ENCODE assay signal across 1 cellular context in the genomic region with DNA sequence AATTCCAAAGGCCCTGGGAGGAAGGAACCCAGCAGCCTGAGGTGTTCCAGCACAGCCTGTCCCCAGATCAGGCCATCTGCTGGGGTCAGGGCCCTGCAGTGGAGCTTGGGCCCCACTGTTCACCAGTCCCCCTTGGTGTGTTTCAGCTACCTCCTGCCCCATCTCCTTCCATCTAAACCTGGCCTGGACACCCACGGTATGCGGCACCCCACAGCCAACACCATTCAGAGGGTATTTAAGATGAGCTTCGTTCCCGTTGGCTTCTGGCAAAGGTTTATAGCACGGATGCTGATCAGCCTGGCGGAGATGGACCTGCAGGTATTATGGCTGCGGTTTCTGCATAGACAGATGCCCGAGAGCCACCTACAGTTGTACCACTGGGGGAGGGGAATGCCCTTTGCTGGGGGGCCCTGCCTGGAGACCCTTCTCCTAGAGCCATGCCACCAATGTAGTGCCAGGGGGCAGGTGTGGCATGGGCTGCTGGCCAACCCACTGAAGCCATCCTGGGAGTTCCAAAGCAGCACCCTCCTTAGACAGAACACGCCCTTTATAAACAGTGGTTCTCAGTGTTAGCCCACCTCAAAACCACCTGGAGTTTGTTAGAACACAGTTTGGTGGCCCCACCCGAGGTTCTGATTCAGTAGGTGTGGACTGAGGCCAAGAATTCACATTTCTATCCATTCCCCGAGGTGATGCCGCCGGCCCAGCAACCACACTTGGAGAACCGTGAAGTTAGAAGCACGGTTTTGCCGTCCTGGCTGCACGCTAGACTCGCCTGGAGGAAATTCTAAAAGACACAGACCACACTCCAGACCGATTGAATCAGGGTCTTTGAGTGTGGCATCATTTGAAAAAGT.
TF ChIP-seq lines count a peak whose summit lies in the region.

No MANE protein-coding gene starts in this region.

TF ChIP-seq in HepG2, 621 proteins besides CTCF, POLR2A, EP300 and RAD21 (continued from another document):
- TF ChIP-seq, protein P1, sequence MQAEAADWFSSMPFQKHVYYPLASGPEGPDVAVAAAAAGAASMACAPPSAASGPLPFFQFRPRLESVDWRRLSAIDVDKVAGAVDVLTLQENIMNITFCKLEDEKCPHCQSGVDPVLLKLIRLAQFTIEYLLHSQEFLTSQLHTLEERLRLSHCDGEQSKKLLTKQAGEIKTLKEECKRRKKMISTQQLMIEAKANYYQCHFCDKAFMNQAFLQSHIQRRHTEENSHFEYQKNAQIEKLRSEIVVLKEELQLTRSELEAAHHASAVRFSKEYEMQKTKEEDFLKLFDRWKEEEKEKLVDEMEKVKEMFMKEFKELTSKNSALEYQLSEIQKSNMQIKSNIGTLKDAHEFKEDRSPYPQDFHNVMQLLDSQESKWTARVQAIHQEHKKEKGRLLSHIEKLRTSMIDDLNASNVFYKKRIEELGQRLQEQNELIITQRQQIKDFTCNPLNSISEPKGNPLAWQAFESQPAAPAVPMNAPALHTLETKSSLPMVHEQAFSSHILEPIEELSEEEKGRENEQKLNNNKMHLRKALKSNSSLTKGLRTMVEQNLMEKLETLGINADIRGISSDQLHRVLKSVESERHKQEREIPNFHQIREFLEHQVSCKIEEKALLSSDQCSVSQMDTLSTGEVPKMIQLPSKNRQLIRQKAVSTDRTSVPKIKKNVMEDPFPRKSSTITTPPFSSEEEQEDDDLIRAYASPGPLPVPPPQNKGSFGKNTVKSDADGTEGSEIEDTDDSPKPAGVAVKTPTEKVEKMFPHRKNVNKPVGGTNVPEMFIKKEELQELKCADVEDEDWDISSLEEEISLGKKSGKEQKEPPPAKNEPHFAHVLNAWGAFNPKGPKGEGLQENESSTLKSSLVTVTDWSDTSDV (CRISPR knock-in tag; IDR thresholded peaks at IDR 0.05) = no peak
- TF ChIP-seq, protein P2, sequence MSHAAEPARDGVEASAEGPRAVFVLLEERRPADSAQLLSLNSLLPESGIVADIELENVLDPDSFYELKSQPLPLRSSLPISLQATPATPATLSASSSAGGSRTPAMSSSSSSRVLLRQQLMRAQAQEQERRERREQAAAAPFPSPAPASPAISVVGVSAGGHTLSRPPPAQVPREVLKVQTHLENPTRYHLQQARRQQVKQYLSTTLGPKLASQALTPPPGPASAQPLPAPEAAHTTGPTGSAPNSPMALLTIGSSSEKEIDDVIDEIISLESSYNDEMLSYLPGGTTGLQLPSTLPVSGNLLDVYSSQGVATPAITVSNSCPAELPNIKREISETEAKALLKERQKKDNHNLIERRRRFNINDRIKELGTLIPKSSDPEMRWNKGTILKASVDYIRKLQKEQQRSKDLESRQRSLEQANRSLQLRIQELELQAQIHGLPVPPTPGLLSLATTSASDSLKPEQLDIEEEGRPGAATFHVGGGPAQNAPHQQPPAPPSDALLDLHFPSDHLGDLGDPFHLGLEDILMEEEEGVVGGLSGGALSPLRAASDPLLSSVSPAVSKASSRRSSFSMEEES (CRISPR knock-in tag; IDR thresholded peaks at IDR 0.05) = no peak
- TF ChIP-seq EZH2 (conservative IDR thresholded peaks at IDR 0.05; ENCODE audit: low read depth, low read length) (no peak), ZNF12 (CRISPR knock-in tag; IDR thresholded peaks at IDR 0.05) (no peak), REL (CRISPR knock-in tag; conservative IDR thresholded peaks at IDR 0.05) (no peak), RXRA (CRISPR knock-in tag; IDR thresholded peaks at IDR 0.05) (no peak)
- TF ChIP-seq, protein P3, sequence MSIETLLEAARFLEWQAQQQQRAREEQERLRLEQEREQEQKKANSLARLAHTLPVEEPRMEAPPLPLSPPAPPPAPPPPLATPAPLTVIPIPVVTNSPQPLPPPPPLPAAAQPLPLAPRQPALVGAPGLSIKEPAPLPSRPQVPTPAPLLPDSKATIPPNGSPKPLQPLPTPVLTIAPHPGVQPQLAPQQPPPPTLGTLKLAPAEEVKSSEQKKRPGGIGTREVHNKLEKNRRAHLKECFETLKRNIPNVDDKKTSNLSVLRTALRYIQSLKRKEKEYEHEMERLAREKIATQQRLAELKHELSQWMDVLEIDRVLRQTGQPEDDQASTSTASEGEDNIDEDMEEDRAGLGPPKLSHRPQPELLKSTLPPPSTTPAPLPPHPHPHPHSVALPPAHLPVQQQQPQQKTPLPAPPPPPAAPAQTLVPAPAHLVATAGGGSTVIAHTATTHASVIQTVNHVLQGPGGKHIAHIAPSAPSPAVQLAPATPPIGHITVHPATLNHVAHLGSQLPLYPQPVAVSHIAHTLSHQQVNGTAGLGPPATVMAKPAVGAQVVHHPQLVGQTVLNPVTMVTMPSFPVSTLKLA (IDR thresholded peaks at IDR 0.05) = no peak
